Comparison of ENCODE assay signal across 13 cellular contexts in genomic region chr20:44616604-44616964, GRCh38. TPM values are rescaled to one million over a fixed set of nuclear protein-coding genes. Genes with fewer than 3 reads are reported as not detected.
A peak's percentile ranks its signal among the peaks of the same experiment; 100 is the strongest.
DNase-seq lines count a peak whose midpoint lies in the region; ATAC-seq and TF ChIP-seq lines count a peak whose summit lies in the region.
"Had no signal": no experiment of that assay in that cellular context is flagged by ENCODE, and none has a peak within 500 bp of the region (broad histone marks: within the 10 kb centered on the region; RNA-seq: fewer than 3 reads in every experiment).

No MANE protein-coding gene starts in this region.

- CTCF ChIA-PET in A673 (lab: Charles Lee): no interaction called here
- CTCF ChIA-PET in OCI-LY7 (lab: Charles Lee; ENCODE audit: unreplicated experiment): interaction anchor here (0.9 kb wide), 1 partner anchor 33 kb away, joined by 4 read pairs; no protein-coding TSS in a partner anchor

- no peak overlapping the region for H3K4me3 ChIP-seq in A673 (ENCODE audit: low read depth, low read length, poor library complexity, severe bottlenecking)
- H3K4me3 ChIP-seq in OCI-LY7 (ENCODE audit: low read depth, low read length, poor library complexity, severe bottlenecking): no peak overlapping the region
- H3K4me3 ChIP-seq in esophagus muscularis mucosa: no peak overlapping the region
- H3K4me3 ChIP-seq: PC-9 had no signal

- peak; percentile 72 for DNase-seq in A673 (ENCODE audit: low spot score)
- DNase-seq in OCI-LY7 (ENCODE audit: low spot score): no peak
- DNase-seq in esophagus muscularis mucosa (ENCODE audit: extremely low spot score): no peak
- DNase-seq in natural killer cell treated with Interleukin-12 subunit alpha and Interleukin-12 subunit beta and Interleukin-15 and Interleukin-18, amount 100 ng/mL, for 72 hours (ENCODE audit: low spot score): peak; percentile 56
- no peak for DNase-seq in GF-D8 (lab: John Stamatoyannopoulos, UW)
- no peak for DNase-seq in NCI-H82 (lab: John Stamatoyannopoulos, UW)
- DNase-seq: cortex of kidney, GOT3, NCI-H2081 treated with DMSO at 0.1 percent for 48 hours, PC-9 had no signal

- BruUV-seq in A673 (replicated peaks; lab: Mats Ljungman, UMichigan) (no TSS peak), OCI-LY7 (replicated peaks; lab: Mats Ljungman, UMichigan) (no TSS peak)

- TF ChIP-seq POLR2A in esophagus muscularis mucosa (IDR thresholded peaks at IDR 0.05; ENCODE audit: low read depth): no peak

- no peak overlapping the region for H3K4me3 Mint-ChIP-seq in natural killer cell treated with Interleukin-12 subunit alpha and Interleukin-12 subunit beta and Interleukin-15 and Interleukin-18, amount 100 ng/mL, for 72 hours

- H3K4me1 ChIP-seq in A673 (ENCODE audit: insufficient read depth, low read length, poor library complexity, severe bottlenecking): peaks cover 10% of the 10 kb centered on the region
- peaks cover 64% of the 10 kb centered on the region for H3K4me1 ChIP-seq in OCI-LY7 (ENCODE audit: insufficient read depth, low read length, poor library complexity, severe bottlenecking)
- peaks cover 44 to 50% (median 48%) of the 10 kb centered on the region in 4 donors for H3K4me1 ChIP-seq in esophagus muscularis mucosa

- H3K27me3 ChIP-seq in A673 (replicated peaks; ENCODE audit: insufficient read depth, low read depth, low read length, poor library complexity) (no peaks in the 10 kb centered on the region), esophagus muscularis mucosa (no peaks in the 10 kb centered on the region)

- intact Hi-C loops in A673 (cut with micrococcal nuclease; ENCODE audit: unreplicated experiment): no loop called here
- intact Hi-C loops in OCI-LY7 (cut with micrococcal nuclease; ENCODE audit: unreplicated experiment): no loop called here
- intact Hi-C loops in esophagus muscularis mucosa (cut with DNase I): loop anchor here (10.0 kb wide), 2 partner anchors 118 to 232 kb away; no protein-coding TSS in a partner anchor

- no peaks in the 10 kb centered on the region for H4K20me1 ChIP-seq in OCI-LY7 (ENCODE audit: insufficient read depth, low read length)

- WGBS in esophagus muscularis mucosa: 57% methylated on average over 3 of the region's 14 CpGs

- H3K4me2 ChIP-seq in OCI-LY7 (ENCODE audit: low read length): peak overlapping the region; percentile 51; the same call in 1 of the 2 replicates
- H3K4me2 ChIP-seq: KMS-11, PC-9 had no signal

- peaks cover 48% of the 10 kb centered on the region for H3K36me3 ChIP-seq in A673 (ENCODE audit: insufficient read depth, low read length, poor library complexity, severe bottlenecking)
- H3K36me3 ChIP-seq in OCI-LY7 (ENCODE audit: insufficient read depth, low read length): peaks cover 98% of the 10 kb centered on the region
- peaks cover 13 to 84% (median 74%) of the 10 kb centered on the region in 4 donors for H3K36me3 ChIP-seq in esophagus muscularis mucosa

- peak overlapping the region; percentile 47 for H3K27ac ChIP-seq in A673 (ENCODE audit: low read depth, low read length, poor library complexity, severe bottlenecking)
- H3K27ac ChIP-seq in OCI-LY7 (ENCODE audit: low read depth, low read length, poor library complexity, severe bottlenecking): peak overlapping the region; percentile 93
- peak overlapping the region; percentile 76 to 80 (median 78) for H3K27ac ChIP-seq in esophagus muscularis mucosa (replicated peaks in 1 of 4)
- H3K27ac ChIP-seq: KMS-11, PC-9 had no signal

- H3K4me1 Mint-ChIP-seq in natural killer cell treated with Interleukin-12 subunit alpha and Interleukin-12 subunit beta and Interleukin-15 and Interleukin-18, amount 100 ng/mL, for 72 hours (ENCODE audit: low read depth in 2 of 2): peaks cover 12 to 26% of the 10 kb centered on the region in 2 donors

- no peaks in the 10 kb centered on the region for H3K9me2 ChIP-seq in OCI-LY7 (ENCODE audit: insufficient read depth, low read length)

- no peaks in the 10 kb centered on the region for H3K36me3 Mint-ChIP-seq in natural killer cell treated with Interleukin-12 subunit alpha and Interleukin-12 subunit beta and Interleukin-15 and Interleukin-18, amount 100 ng/mL, for 72 hours

- no peak overlapping the region for H2AFZ ChIP-seq in OCI-LY7 (ENCODE audit: low read length)
- H2AFZ ChIP-seq: PC-9 had no signal

- ATAC-seq in natural killer cell treated with Interleukin-12 subunit alpha and Interleukin-12 subunit beta and Interleukin-15 and Interleukin-18, amount 100 ng/mL, for 72 hours: no peak
- ATAC-seq in GM19328 (IDR thresholded peaks at IDR 0.05; ENCODE audit: unreplicated experiment): no peak
- ATAC-seq in GM18873 (IDR thresholded peaks at IDR 0.05; ENCODE audit: low FRiP score, unreplicated experiment): no peak

- H3K27ac Mint-ChIP-seq in natural killer cell treated with Interleukin-12 subunit alpha and Interleukin-12 subunit beta and Interleukin-15 and Interleukin-18, amount 100 ng/mL, for 72 hours: peak overlapping the region; percentile 52 to 89

- no peaks in the 10 kb centered on the region for H3K9me3 ChIP-seq in A673 (ENCODE audit: low read depth, low read length, poor library complexity, severe bottlenecking)
- H3K9me3 ChIP-seq in OCI-LY7 (ENCODE audit: low read length): no peaks in the 10 kb centered on the region
- H3K9me3 ChIP-seq in esophagus muscularis mucosa: no peaks in the 10 kb centered on the region

- H3K27me3 Mint-ChIP-seq in natural killer cell treated with Interleukin-12 subunit alpha and Interleukin-12 subunit beta and Interleukin-15 and Interleukin-18, amount 100 ng/mL, for 72 hours: no peaks in the 10 kb centered on the region

- POLR2A ChIA-PET in A673 (lab: Charles Lee; ENCODE audit: low non-redundant PET): no interaction called here
- POLR2A ChIA-PET in OCI-LY7 (lab: Charles Lee): interaction anchor here (1.1 to 3.2 kb wide), 5 partner anchors 19 to 34 kb away, joined by 4 to 16 read pairs (median 8); partner anchors contain the start of gene PKIG

- TF ChIP-seq EP300 in esophagus muscularis mucosa (IDR thresholded peaks at IDR 0.05): no peak

- no peaks in the 10 kb centered on the region for H3K9me3 Mint-ChIP-seq in natural killer cell treated with Interleukin-12 subunit alpha and Interleukin-12 subunit beta and Interleukin-15 and Interleukin-18, amount 100 ng/mL, for 72 hours

- TF ChIP-seq CTCF in A673 (conservative IDR thresholded peaks at IDR 0.05; ENCODE audit: low read depth, low read length) (no peak), OCI-LY7 (conservative IDR thresholded peaks at IDR 0.05; ENCODE audit: low read length) (no peak), esophagus muscularis mucosa (IDR thresholded peaks at IDR 0.05) (no peak)

- H3K79me2 ChIP-seq in OCI-LY7 (ENCODE audit: insufficient read depth, low read depth, low read length): peaks cover 12% of the 10 kb centered on the region; the same call in 1 of the 2 replicates

RNA-seq across cellular contexts. Expression of gene PKIG, which starts 34.2 kb away (rescaled TPM):
- 58.5 and 64.9 TPM in 2 replicates for total RNA-seq in A673 (2021)
- 37.2 and 46.9 TPM in 2 replicates for total RNA-seq in OCI-LY7 (2014; rRNA removed; shearing (Covaris generic))
- total RNA-seq in OCI-LY7 (2022): 31.7 and 34.9 TPM in 2 replicates
- total RNA-seq in esophagus muscularis mucosa: 100 to 1,000 TPM; 305 to 398 (median 357) TPM
- total RNA-seq in natural killer cell treated with Interleukin-12 subunit alpha and Interleukin-12 subunit beta and Interleukin-15 and Interleukin-18, amount 100 ng/mL, for 72 hours: 1 to 10 TPM; 2.4 to 3.4 TPM

RNA-seq across cellular contexts. Expression of gene ADA, which starts 34.9 kb away (rescaled TPM):
- total RNA-seq in A673 (2021): 19.3 and 27.2 TPM in 2 replicates
- 67.0 and 78.2 TPM in 2 replicates for total RNA-seq in OCI-LY7 (2014; rRNA removed; shearing (Covaris generic))
- 142 and 158 TPM in 2 replicates for total RNA-seq in OCI-LY7 (2022)
- 10 to 100 TPM in 3 of 4 donors, 1 to 10 TPM in 1; 9.6 to 18.4 (median 13.4) TPM for total RNA-seq in esophagus muscularis mucosa
- 10 to 100 TPM; 31.9 to 42.7 TPM for total RNA-seq in natural killer cell treated with Interleukin-12 subunit alpha and Interleukin-12 subunit beta and Interleukin-15 and Interleukin-18, amount 100 ng/mL, for 72 hours

Comparison
In these comparisons a context has a peak if more than half of its experiments do, and no peak if none do; other contexts are left out.
1. DNase-seq: peak in A673 (single experiment) and natural killer cell treated with Interleukin-12 subunit alpha and Interleukin-12 subunit beta and Interleukin-15 and Interleukin-18, amount 100 ng/mL, for 72 hours (single experiment); none in OCI-LY7 (single experiment), esophagus muscularis mucosa (single experiment), GF-D8 (single experiment) and NCI-H82 (single experiment).
2. RNA of gene PKIG, which starts 34.2 kb away (total RNA-seq): 305 to 398 TPM in esophagus muscularis mucosa, 58.5 to 64.9 TPM in A673 and 31.7 to 46.9 TPM in OCI-LY7; 2.4 to 3.4 TPM in natural killer cell treated with Interleukin-12 subunit alpha and Interleukin-12 subunit beta and Interleukin-15 and Interleukin-18, amount 100 ng/mL, for 72 hours; every median in the first group is over 4 times any median in the second.
3. Peak in every context shown above with its lines, with median percentiles within 50 percentile points of each other: H3K27ac ChIP-seq.